36 cellular contexts compared by ENCODE assay signal in the genomic region with DNA sequence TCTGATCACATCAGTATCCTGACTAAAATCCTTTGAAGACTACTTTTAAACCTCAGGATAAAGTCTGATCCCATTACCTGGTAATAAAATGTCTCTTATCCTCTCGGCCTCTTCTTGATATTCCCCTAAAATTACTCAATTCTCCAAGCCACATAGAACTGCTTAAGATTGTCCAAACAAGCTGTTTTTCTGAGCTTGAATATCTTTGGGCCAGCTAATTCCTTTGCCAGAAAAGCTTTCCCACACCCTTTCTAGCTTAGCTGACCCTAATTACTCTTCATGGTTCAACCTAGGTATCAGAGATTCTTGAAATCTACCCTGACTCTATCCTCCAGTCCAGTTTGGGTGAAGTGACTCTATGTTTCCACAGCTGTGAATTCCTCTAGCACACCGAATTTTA.
"Had no signal": no experiment of that assay in that cellular context is flagged by ENCODE, and none has a peak within 500 bp of the region (broad histone marks: within the 10 kb centered on the region; RNA-seq: fewer than 3 reads in every experiment).

No MANE protein-coding gene starts in this region.

- H3K36me3 Mint-ChIP-seq: activated naive CD4-positive, alpha-beta T cell treated with anti-CD3 and anti-CD28 coated beads, Interleukin-2, amount 50 U/mL, for 24 hours; activated naive CD8-positive, alpha-beta T cell treated with anti-CD3 and anti-CD28 coated beads for 36 hours; brain had no signal

- H3K27me3 Mint-ChIP-seq: activated B cell treated with CpG ODN at 0.5 μM for 24 hours; activated CD8-positive, alpha-beta T cell treated with anti-CD3 and anti-CD28 coated beads for 36 hours; activated naive CD4-positive, alpha-beta T cell treated with anti-CD3 and anti-CD28 coated beads, Interleukin-2, amount 50 U/mL, for 24 hours; activated naive CD8-positive, alpha-beta T cell treated with anti-CD3 and anti-CD28 coated beads for 36 hours; activated naive CD8-positive, alpha-beta T cell treated with anti-CD3 and anti-CD28 coated beads, Interleukin-2, amount 50 U/mL, for 24 hours; brain; T-helper 17 cell had no signal

- H3K4me3 Mint-ChIP-seq: activated B cell treated with CpG ODN at 0.5 μM for 24 hours; activated CD8-positive, alpha-beta T cell treated with anti-CD3 and anti-CD28 coated beads for 36 hours; activated naive CD4-positive, alpha-beta T cell treated with anti-CD3 and anti-CD28 coated beads for 36 hours; activated naive CD4-positive, alpha-beta T cell treated with anti-CD3 and anti-CD28 coated beads, Interleukin-2, amount 50 U/mL, for 24 hours; activated naive CD8-positive, alpha-beta T cell treated with anti-CD3 and anti-CD28 coated beads for 36 hours; activated naive CD8-positive, alpha-beta T cell treated with anti-CD3 and anti-CD28 coated beads, Interleukin-2, amount 50 U/mL, for 24 hours; activated T-cell treated with anti-CD3 and anti-CD28 coated beads, Interleukin-2, amount 50 U/mL, for 4 hours; activated T-helper 1 cell treated with anti-CD3 and anti-CD28 coated beads, Interleukin-12 subunit alpha, Interleukin-12 subunit beta, Interleukin-2, Interleukin-4 antibody, amounts not matched to agents 30 ng/mL and 10 ng/mL and 1 ng/mL, durations not matched to agents 14 hours and 24 hours and 36 hours; brain; central memory CD8-positive, alpha-beta T cell; effector memory CD8-positive, alpha-beta T cell; T-helper 17 cell; T-helper 2 cell treated with Interferon-gamma antibody and Interleukin-4, amounts not matched to agents 5 μg/mL and 100 μg/mL, for 36 hours had no signal

- DNase-seq: activated B cell treated with CpG ODN at 0.5 μM for 24 hours; activated CD4-positive, alpha-beta T cell treated with anti-CD3 and anti-CD28 coated beads for 48 hours; activated CD4-positive, alpha-beta T cell treated with anti-CD3 and anti-CD28 coated beads, Interleukin-2, amount 50 U/mL, for 1 hour; activated CD4-positive, alpha-beta T cell treated with anti-CD3 and anti-CD28 coated beads, Interleukin-2, amount 50 U/mL, for 48 hours; activated CD8-positive, alpha-beta memory T cell treated with anti-CD3 and anti-CD28 coated beads for 24 hours; activated CD8-positive, alpha-beta T cell treated with anti-CD3 and anti-CD28 coated beads for 36 hours; activated effector memory CD4-positive, alpha-beta T cell treated with anti-CD3 and anti-CD28 coated beads, Interleukin-2, amount 50 U/mL, for 16 hours; activated naive CD4-positive, alpha-beta T cell treated with anti-CD3 and anti-CD28 coated beads for 36 hours; activated naive CD8-positive, alpha-beta T cell treated with anti-CD3 and anti-CD28 coated beads for 36 hours; activated naive CD8-positive, alpha-beta T cell treated with anti-CD3 and anti-CD28 coated beads, Interleukin-2, amount 50 U/mL, for 24 hours; activated T-cell treated with anti-CD3 and anti-CD28 coated beads, Interleukin-2, amount 50 U/mL, for 4 hours; adrenal gland; cortex of kidney; dermis blood vessel endothelial cell; effector CD4-positive, alpha-beta T cell; effector memory CD8-positive, alpha-beta T cell; erythroblast; foreskin keratinocyte; gastrocnemius medialis; glutamatergic neuron; heart left ventricle; T-helper 1 cell; T-helper 17 cell; T1000; WERI-Rb-1 had no signal

- H3K4me1 Mint-ChIP-seq: activated naive CD4-positive, alpha-beta T cell treated with anti-CD3 and anti-CD28 coated beads, Interleukin-2, amount 50 U/mL, for 24 hours; activated naive CD8-positive, alpha-beta T cell treated with anti-CD3 and anti-CD28 coated beads for 36 hours; activated naive CD8-positive, alpha-beta T cell treated with anti-CD3 and anti-CD28 coated beads, Interleukin-2, amount 50 U/mL, for 24 hours; central memory CD8-positive, alpha-beta T cell; T-helper 17 cell had no signal

- H3K9me3 Mint-ChIP-seq: activated B cell treated with CpG ODN at 0.5 μM for 24 hours; activated CD8-positive, alpha-beta T cell treated with anti-CD3 and anti-CD28 coated beads for 36 hours; activated naive CD4-positive, alpha-beta T cell treated with anti-CD3 and anti-CD28 coated beads for 36 hours; activated naive CD4-positive, alpha-beta T cell treated with anti-CD3 and anti-CD28 coated beads, Interleukin-2, amount 50 U/mL, for 24 hours; activated naive CD8-positive, alpha-beta T cell treated with anti-CD3 and anti-CD28 coated beads for 36 hours; activated naive CD8-positive, alpha-beta T cell treated with anti-CD3 and anti-CD28 coated beads, Interleukin-2, amount 50 U/mL, for 24 hours; activated T-cell treated with anti-CD3 and anti-CD28 coated beads, Interleukin-2, amount 50 U/mL, for 4 hours; activated T-helper 1 cell treated with anti-CD3 and anti-CD28 coated beads, Interleukin-12 subunit alpha, Interleukin-12 subunit beta, Interleukin-2, Interleukin-4 antibody, amounts not matched to agents 30 ng/mL and 10 ng/mL and 1 ng/mL, durations not matched to agents 14 hours and 24 hours and 36 hours; activated T-helper 2 cell treated with anti-CD3 and anti-CD28 coated beads, Interferon-gamma antibody, Interleukin-2, Interleukin-4, amounts not matched to agents 10 μg/mL and 5 μg/mL and 100 μg/mL, durations not matched to agents 14 hours and 24 hours and 36 hours; brain; central memory CD8-positive, alpha-beta T cell; effector memory CD8-positive, alpha-beta T cell; T-helper 2 cell treated with Interferon-gamma antibody and Interleukin-4, amounts not matched to agents 5 μg/mL and 100 μg/mL, for 36 hours had no signal

- H3K4me3 ChIP-seq: adrenal gland, ascending aorta, breast epithelium, cardiac muscle cell, esophagus muscularis mucosa, gastrocnemius medialis had no signal

- H3K27ac Mint-ChIP-seq: activated B cell treated with CpG ODN at 0.5 μM for 24 hours; activated CD8-positive, alpha-beta T cell treated with anti-CD3 and anti-CD28 coated beads for 36 hours; activated naive CD4-positive, alpha-beta T cell treated with anti-CD3 and anti-CD28 coated beads for 36 hours; activated naive CD4-positive, alpha-beta T cell treated with anti-CD3 and anti-CD28 coated beads, Interleukin-2, amount 50 U/mL, for 24 hours; activated naive CD8-positive, alpha-beta T cell treated with anti-CD3 and anti-CD28 coated beads for 36 hours; activated naive CD8-positive, alpha-beta T cell treated with anti-CD3 and anti-CD28 coated beads, Interleukin-2, amount 50 U/mL, for 24 hours; activated T-helper 1 cell treated with anti-CD3 and anti-CD28 coated beads, Interleukin-12 subunit alpha, Interleukin-12 subunit beta, Interleukin-2, Interleukin-4 antibody, amounts not matched to agents 30 ng/mL and 10 ng/mL and 1 ng/mL, durations not matched to agents 14 hours and 24 hours and 36 hours; activated T-helper 2 cell treated with anti-CD3 and anti-CD28 coated beads, Interferon-gamma antibody, Interleukin-2, Interleukin-4, amounts not matched to agents 10 μg/mL and 5 μg/mL and 100 μg/mL, durations not matched to agents 14 hours and 24 hours and 36 hours; brain; effector memory CD8-positive, alpha-beta T cell; T-helper 17 cell; T-helper 2 cell treated with Interferon-gamma antibody and Interleukin-4, amounts not matched to agents 5 μg/mL and 100 μg/mL, for 36 hours had no signal

- ATAC-seq: activated CD4-positive, CD25-positive, alpha-beta regulatory T cell treated with anti-CD3 and anti-CD28 coated beads, Interleukin-2, amount 50 U/mL, for 24 hours; activated CD8-positive, alpha-beta T cell treated with anti-CD3 and anti-CD28 coated beads for 36 hours; activated naive CD8-positive, alpha-beta T cell treated with anti-CD3 and anti-CD28 coated beads, Interleukin-2, amount 50 U/mL, for 24 hours; activated T-cell treated with anti-CD3 and anti-CD28 coated beads, Interleukin-2, amount 50 U/mL, for 4 hours; effector memory CD8-positive, alpha-beta T cell; foreskin keratinocyte; gastrocnemius medialis; T-helper 17 cell had no signal
